Comparison of ENCODE assay signal across 1 cellular context in genomic region chr1:220370041-220370700, GRCh38.
TF ChIP-seq lines count a peak whose summit lies in the region.

No MANE protein-coding gene starts in this region.

TF ChIP-seq in K562, 482 proteins besides CTCF, POLR2A, EP300 and RAD21 (continued from another document and continues in another):
- no peak for TF ChIP-seq ATF6 (CRISPR knock-in tag; IDR thresholded peaks at IDR 0.05)
- TF ChIP-seq TBL1XR1 (IDR thresholded peaks at IDR 0.05; ENCODE audit: low read length in 2 of 2) = no peak
- no peak for TF ChIP-seq ELK1 (CRISPR knock-in tag; IDR thresholded peaks at IDR 0.05)
- TF ChIP-seq PURB (CRISPR knock-in tag; IDR thresholded peaks at IDR 0.05; ENCODE audit: low read depth) = no peak
- TF ChIP-seq STAT6 (CRISPR knock-in tag; IDR thresholded peaks at IDR 0.05) = no peak
- no peak for TF ChIP-seq ZNF174 (CRISPR knock-in tag; IDR thresholded peaks at IDR 0.05)
- no peak for TF ChIP-seq ZNF224 (CRISPR knock-in tag; IDR thresholded peaks at IDR 0.05)
- peak; percentile 94 for TF ChIP-seq MAFF (IDR thresholded peaks at IDR 0.05; ENCODE audit: low read length)
- peak; percentile 91 for TF ChIP-seq MAFG (tag; conservative IDR thresholded peaks at IDR 0.05)
- no peak for TF ChIP-seq ZFX (CRISPR knock-in tag; IDR thresholded peaks at IDR 0.05)
- TF ChIP-seq MAX (CRISPR knock-in tag; IDR thresholded peaks at IDR 0.05) = no peak
- TF ChIP-seq ZNF384 (IDR thresholded peaks at IDR 0.05; ENCODE audit: low read depth, low read length) = no peak
- TF ChIP-seq HINFP (tag; conservative IDR thresholded peaks at IDR 0.05; ENCODE audit: low read depth) = no peak
- TF ChIP-seq C11orf30 (IDR thresholded peaks at IDR 0.05; ENCODE audit: low read depth) = peak; percentile 90
- TF ChIP-seq EHMT2 (IDR thresholded peaks at IDR 0.05) = no peak
- no peak for TF ChIP-seq ELF2 (CRISPR knock-in tag; IDR thresholded peaks at IDR 0.05)
- TF ChIP-seq RBM17 (IDR thresholded peaks at IDR 0.05; ENCODE audit: borderline replicate concordance, low read depth, low read length) = no peak
- no peak for TF ChIP-seq ZNF282 (CRISPR knock-in tag; IDR thresholded peaks at IDR 0.05)
- TF ChIP-seq ZNF551 (CRISPR knock-in tag; IDR thresholded peaks at IDR 0.05) = no peak
- no peak for TF ChIP-seq DLX4 (CRISPR knock-in tag; IDR thresholded peaks at IDR 0.05)
- TF ChIP-seq ZNF253 (CRISPR knock-in tag; conservative IDR thresholded peaks at IDR 0.05) = no peak
- no peak for TF ChIP-seq TCF15 (CRISPR knock-in tag; IDR thresholded peaks at IDR 0.05)
- TF ChIP-seq KDM1A (IDR thresholded peaks at IDR 0.05) = no peak
- TF ChIP-seq ZNF124 (CRISPR knock-in tag; IDR thresholded peaks at IDR 0.05) = no peak
- no peak for TF ChIP-seq HMGXB4 (CRISPR knock-in tag; IDR thresholded peaks at IDR 0.05)
- no peak for TF ChIP-seq TSHZ1 (CRISPR knock-in tag; IDR thresholded peaks at IDR 0.05)
- no peak for TF ChIP-seq USF2 (CRISPR knock-in tag; IDR thresholded peaks at IDR 0.05)
- TF ChIP-seq ZNF316 (IDR thresholded peaks at IDR 0.05) = peak; percentile 95
- TF ChIP-seq CHD7 (IDR thresholded peaks at IDR 0.05; ENCODE audit: low read depth, low read length) = no peak
